In genomic region chr12:116563262-116563661, GRCh38 we compare ENCODE assay signal across 27 cellular contexts. TPM values are rescaled to one million over a fixed set of nuclear protein-coding genes. Genes with fewer than 3 reads are reported as not detected.
"Had no signal": no experiment of that assay in that cellular context is flagged by ENCODE, and none has a peak within 500 bp of the region (broad histone marks: within the 10 kb centered on the region; RNA-seq: fewer than 3 reads in every experiment).

No MANE protein-coding gene starts in this region.

- H3K79me2 ChIP-seq: hepatocyte had no signal

- H3K9me3 ChIP-seq: ovary, testis had no signal

- DNase-seq: activated CD4-positive, alpha-beta T cell treated with anti-CD3 and anti-CD28 coated beads for 4 hours; activated CD4-positive, alpha-beta T cell treated with anti-CD3 and anti-CD28 coated beads, Interleukin-2, amount 50 U/mL, for 4 hours; activated CD8-positive, alpha-beta memory T cell treated with anti-CD3 and anti-CD28 coated beads, Interleukin-2, amount 50 U/mL, for 4 hours; activated gamma-delta T cell treated with Interleukin-2 at 50 U/mL for 16 hours; activated naive CD4-positive, alpha-beta T cell treated with anti-CD3 and anti-CD28 coated beads, Interleukin-2, amount 50 U/mL, for 16 hours; activated T-cell treated with anti-CD3 and anti-CD28 coated beads, Interleukin-2, amount 50 U/mL, for 1 hour; amniotic stem cell; caudate nucleus; cortex of kidney; effector memory CD8-positive, alpha-beta T cell; left cardiac atrium; naive B cell; nephron progenitor cell; ovary; stimulated activated CD4-positive, alpha-beta T cell treated with anti-CD3 and anti-CD28 coated beads, Interleukin-12 subunit alpha, Interleukin-12 subunit beta, amount 100 ng/mL, for 4 hours; stimulated activated CD4-positive, alpha-beta T cell treated with anti-CD3 and anti-CD28 coated beads, Interleukin-4, amount 100 ng/mL, for 1 hour; stimulated activated naive CD8-positive, alpha-beta T cell treated with anti-CD3 and anti-CD28 coated beads, Interleukin-15, Interleukin-2, amounts not matched to agents 100 U/mL and 50 U/mL, for 24 hours; T-helper 17 cell; T1000; testis; trophoblast cell had no signal

- ATAC-seq: activated T-helper 17 cell treated with anti-CD3 and anti-CD28 coated beads, Interleukin-2, amount 50 U/mL, for 72 hours; effector memory CD8-positive, alpha-beta T cell; gastroesophageal sphincter; left cardiac atrium; sciatic nerve; stimulated activated naive CD8-positive, alpha-beta T cell treated with anti-CD3 and anti-CD28 coated beads, Interleukin-15, Interleukin-2, amounts not matched to agents 100 U/mL and 50 U/mL, for 24 hours; T-helper 17 cell had no signal

- H3K27me3 ChIP-seq: gastroesophageal sphincter, hepatocyte, ovary, testis had no signal

- H3K4me3 ChIP-seq: gastroesophageal sphincter, hepatocyte, ovary, skin epidermis, testis had no signal

- H3K36me3 ChIP-seq: gastroesophageal sphincter, ovary had no signal

- H3K4me1 ChIP-seq: gastroesophageal sphincter had no signal

- H3K4me2 ChIP-seq: hepatocyte had no signal

- H3K27ac ChIP-seq: gastroesophageal sphincter, hepatocyte, ovary, skin epidermis, testis had no signal

- H2AFZ ChIP-seq: hepatocyte had no signal

RNA-seq across cellular contexts. Expression of gene MAP1LC3B2, which starts 4.1 kb away (rescaled TPM):
- total RNA-seq: hepatocyte, liver had no signal
